13 cellular contexts compared by ENCODE assay signal in the genomic region with DNA sequence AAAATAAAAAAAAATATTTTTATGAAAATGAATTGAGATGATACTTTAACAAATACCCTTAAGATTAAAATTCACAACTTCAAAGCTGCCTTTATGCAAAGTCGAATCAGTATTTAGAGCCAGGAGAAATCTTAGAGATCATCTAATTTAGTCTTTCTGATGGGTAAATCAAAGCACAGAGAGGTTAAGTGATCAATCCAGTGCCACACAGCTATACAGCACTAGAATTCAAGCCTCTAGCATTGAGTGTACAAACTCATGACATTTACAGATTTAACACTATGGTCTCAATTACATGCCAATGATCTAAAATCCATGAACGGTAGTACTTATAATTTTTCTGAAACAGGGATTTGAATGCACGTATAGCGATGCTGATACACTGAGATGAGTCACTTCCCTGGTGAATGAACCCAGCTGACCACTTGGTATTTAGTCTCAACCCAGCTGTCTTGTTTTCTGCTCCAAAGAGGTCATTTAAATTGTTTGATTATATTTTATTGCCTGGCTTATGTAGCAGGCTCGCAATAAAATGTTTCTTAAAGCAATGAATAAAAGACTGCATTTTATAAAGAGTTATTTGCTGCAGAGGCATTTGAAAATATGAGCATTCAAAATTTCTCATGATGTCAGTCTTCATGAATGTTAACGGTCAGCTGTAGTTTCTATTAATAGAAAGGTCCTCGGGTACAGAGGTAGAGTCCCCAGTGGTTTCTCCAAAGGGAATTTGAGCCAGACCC.
DNase-seq lines count a peak whose midpoint lies in the region; ATAC-seq, FAIRE-seq and TF ChIP-seq lines count a peak whose summit lies in the region.
"Had no signal": no experiment of that assay in that cellular context is flagged by ENCODE, and none has a peak within 500 bp of the region (broad histone marks: within the 10 kb centered on the region; RNA-seq: fewer than 3 reads in every experiment).

No MANE protein-coding gene starts in this region.

- BruUV-seq in PC-3 (replicated peaks; lab: Mats Ljungman, UMichigan), result no TSS peak

- ATAC-seq in PC-3, result peak; percentile 94
- ATAC-seq in GM18502 (IDR thresholded peaks at IDR 0.05; ENCODE audit: poor library complexity, unreplicated experiment), result no peak
- ATAC-seq in left colon, result no peak

- POLR2A ChIA-PET in PC-3 (lab: Charles Lee; ENCODE audit: unreplicated experiment), result no interaction called here

- no peaks in the 10 kb centered on the region for H3F3A ChIP-seq in PC-3 (ENCODE audit: low read length, unreplicated experiment)

- CTCF ChIA-PET in PC-3 (lab: Charles Lee), result interaction anchor here (0.5 kb wide), 1 partner anchor 307 kb away, joined by 5 read pairs; no protein-coding TSS in a partner anchor

- intact Hi-C loops in PC-3 (cut with micrococcal nuclease), result loop anchor here (1.0 to 5.0 kb wide), 5 partner anchors 60 to 540 kb away; no protein-coding TSS in a partner anchor
- intact Hi-C loops in left colon (cut with DNase I, micrococcal nuclease), result no loop called here

- peaks cover 44% of the 10 kb centered on the region for H3K4me1 ChIP-seq in PC-3 (ENCODE audit: insufficient read depth, low read length)

- no peaks in the 10 kb centered on the region for H3K79me2 ChIP-seq in PC-3 (ENCODE audit: low read length)

- DNase-seq in COLO829 (ENCODE audit: low spot score) (peak; percentile 66), PC-3 (peak; percentile 79), myocyte (ENCODE audit: low read depth) (peak; percentile 80), erythroblast (lab: John Stamatoyannopoulos, UW) (no peak), SKM-1 treated with dmso at 0.1 percent for 144 hours (lab: John Stamatoyannopoulos, UW; ENCODE audit: unreplicated experiment) (no peak), left colon (no peak)
- DNase-seq: activated CD4-positive, alpha-beta T cell treated with anti-CD3 and anti-CD28 coated beads for 1 hour; midbrain; NCI-H446 treated with DMSO at 0.1 percent for 48 hours; SIG-M5; testis had no signal

- no peaks in the 10 kb centered on the region for H3K27me3 ChIP-seq in PC-3 (ENCODE audit: low read length)
- H3K27me3 ChIP-seq: testis had no signal

- H3K4me2 ChIP-seq in PC-3 (ENCODE audit: low read length), result peak overlapping the region; percentile 64

- peaks cover 10% of the 10 kb centered on the region for H3K9me3 ChIP-seq in PC-3 (ENCODE audit: low read length)
- H3K9me3 ChIP-seq: testis had no signal

- peaks cover 7% of the 10 kb centered on the region; the same call in 1 of the 2 replicates for H3K36me3 ChIP-seq in PC-3 (ENCODE audit: low read depth, low read length)

- no peak overlapping the region for H3K9ac ChIP-seq in PC-3 (ENCODE audit: low read length)

- H2AFZ ChIP-seq in PC-3 (ENCODE audit: low read length), result no peak overlapping the region

- TF ChIP-seq POLR2A in erythroblast (IDR thresholded peaks at IDR 0.05; ENCODE audit: low read length), result no peak

- H3K4me3 ChIP-seq in PC-3 (ENCODE audit: low read length), result peak overlapping the region; percentile 4; the same call in 1 of the 2 replicates
- H3K4me3 ChIP-seq: testis had no signal

- no peaks in the 10 kb centered on the region for H4K20me1 ChIP-seq in PC-3 (ENCODE audit: low read length)

- FAIRE-seq in endometrium (lab: Jason Lieb, UNC), result peak; percentile 93

- no peak for TF ChIP-seq CTCF in PC-3 (conservative IDR thresholded peaks at IDR 0.05; ENCODE audit: low read depth, low read length)

- H3K27ac ChIP-seq in PC-3 (ENCODE audit: low read length), result peak overlapping the region; percentile 50
- H3K27ac ChIP-seq: testis had no signal

- no peaks in the 10 kb centered on the region for H3K9me2 ChIP-seq in PC-3 (replicated peaks; ENCODE audit: low read length)

Comparison
In these comparisons a context has a peak if more than half of its experiments do, and no peak if none do; other contexts are left out.
1. DNase-seq: peak in COLO829 (single experiment), PC-3 (single experiment) and myocyte (single experiment); none in erythroblast (0 of 2), SKM-1 treated with dmso at 0.1 percent for 144 hours (single experiment) and left colon (0 of 2).